In genomic region chr10:121862042-121862441, GRCh38 we compare ENCODE assay signal across 29 cellular contexts.
"Had no signal": no experiment of that assay in that cellular context is flagged by ENCODE, and none has a peak within 500 bp of the region (broad histone marks: within the 10 kb centered on the region; RNA-seq: fewer than 3 reads in every experiment).

No MANE protein-coding gene starts in this region.

- H3K27ac Mint-ChIP-seq: activated CD4-positive, alpha-beta memory T cell treated with anti-CD3 and anti-CD28 coated beads for 36 hours; activated naive CD4-positive, alpha-beta T cell treated with anti-CD3 and anti-CD28 coated beads, Interleukin-2, amount 10 ng/mL, durations not matched to agents 7 days and 5 days; activated naive CD8-positive, alpha-beta T cell; activated naive CD8-positive, alpha-beta T cell treated with anti-CD3 and anti-CD28 coated beads, Interleukin-2, amount 50 U/mL, for 24 hours; activated T-helper 1 cell treated with anti-CD3 and anti-CD28 coated beads, Interleukin-12 subunit alpha, Interleukin-12 subunit beta, Interleukin-2, Interleukin-4 antibody, amounts not matched to agents 30 ng/mL and 10 ng/mL and 1 ng/mL, durations not matched to agents 14 hours and 24 hours and 36 hours; T-helper 1 cell treated with Interleukin-12 subunit alpha and Interleukin-12 subunit beta and Interleukin-4 antibody, amounts not matched to agents 30 μg/mL and 1 μg/mL, for 36 hours; T-helper 2 cell treated with Interferon-gamma antibody and Interleukin-4, amounts not matched to agents 5 μg/mL and 100 μg/mL, for 36 hours had no signal

- H3K9me3 ChIP-seq: SJCRH30 had no signal

- H3K4me2 ChIP-seq: KMS-11 had no signal

- H3K36me3 ChIP-seq: brain microvascular endothelial cell had no signal

- H3K27ac ChIP-seq: brain microvascular endothelial cell, KMS-11, SJCRH30, SK-N-MC had no signal

- H3K4me3 ChIP-seq: SJCRH30, SK-N-MC had no signal

- H3K9me3 Mint-ChIP-seq: activated naive CD4-positive, alpha-beta T cell treated with anti-CD3 and anti-CD28 coated beads, Interleukin-2, amount 10 ng/mL, durations not matched to agents 7 days and 5 days; activated naive CD8-positive, alpha-beta T cell treated with anti-CD3 and anti-CD28 coated beads, Interleukin-2, amount 50 U/mL, for 24 hours had no signal

- H3K27me3 ChIP-seq: brain microvascular endothelial cell, SJCRH30 had no signal

- FAIRE-seq: TTC549 had no signal

- ATAC-seq: activated naive CD8-positive, alpha-beta T cell treated with anti-CD3 and anti-CD28 coated beads, Interleukin-2, amount 50 U/mL, for 24 hours; activated T-cell treated with anti-CD3 and anti-CD28 coated beads, Interleukin-2, amount 50 U/mL, for 4 hours; Panc1 had no signal

- H3K27me3 Mint-ChIP-seq: activated CD4-positive, alpha-beta memory T cell treated with anti-CD3 and anti-CD28 coated beads for 36 hours; activated naive CD4-positive, alpha-beta T cell treated with anti-CD3 and anti-CD28 coated beads, Interleukin-2, amount 10 ng/mL, durations not matched to agents 7 days and 5 days; activated naive CD8-positive, alpha-beta T cell; activated naive CD8-positive, alpha-beta T cell treated with anti-CD3 and anti-CD28 coated beads, Interleukin-2, amount 50 U/mL, for 24 hours had no signal

- DNase-seq: activated CD4-positive, alpha-beta memory T cell treated with anti-CD3 and anti-CD28 coated beads for 36 hours; activated CD4-positive, alpha-beta T cell treated with anti-CD3 and anti-CD28 coated beads for 4 hours; activated CD4-positive, alpha-beta T cell treated with anti-CD3 and anti-CD28 coated beads, Interleukin-2, amount 50 U/mL, for 1 hour; activated CD4-positive, CD25-positive, alpha-beta regulatory T cell treated with anti-CD3 and anti-CD28 coated beads, Interleukin-2, amount 50 U/mL, for 72 hours; activated CD8-positive, alpha-beta memory T cell treated with anti-CD3 and anti-CD28 coated beads, Interleukin-2, amount 50 U/mL, for 4 hours; activated effector memory CD4-positive, alpha-beta T cell treated with Interleukin-2 at 50 U/mL for 16 hours; activated naive CD4-positive, alpha-beta T cell treated with anti-CD3 and anti-CD28 coated beads, Interleukin-2, amount 10 ng/mL, durations not matched to agents 7 days and 5 days; activated naive CD8-positive, alpha-beta T cell treated with anti-CD3 and anti-CD28 coated beads, Interleukin-2, amount 50 U/mL, for 24 hours; activated T-cell treated with anti-CD3 and anti-CD28 coated beads for 4 hours; activated T-cell treated with anti-CD3 and anti-CD28 coated beads, Interleukin-2, amount 50 U/mL, for 4 hours; anterior cingulate cortex; brain microvascular endothelial cell; central memory CD4-positive, alpha-beta T cell; NCI-H1105; NCI-H1436; NCI-H1694 treated with DMSO at 0.1 percent for 48 hours; NCI-H2029; NCI-H345; NCI-H524 treated with DMSO at 0.1 percent for 48 hours; SHP77; SJCRH30 had no signal

- H3K4me1 Mint-ChIP-seq: activated naive CD4-positive, alpha-beta T cell treated with anti-CD3 and anti-CD28 coated beads, Interleukin-2, amount 10 ng/mL, durations not matched to agents 7 days and 5 days; activated naive CD8-positive, alpha-beta T cell treated with anti-CD3 and anti-CD28 coated beads, Interleukin-2, amount 50 U/mL, for 24 hours had no signal

- H3K9ac ChIP-seq: KMS-11 had no signal

- H3K4me3 Mint-ChIP-seq: activated CD4-positive, alpha-beta memory T cell treated with anti-CD3 and anti-CD28 coated beads for 36 hours; activated naive CD4-positive, alpha-beta T cell treated with anti-CD3 and anti-CD28 coated beads, Interleukin-2, amount 10 ng/mL, durations not matched to agents 7 days and 5 days; activated naive CD8-positive, alpha-beta T cell; activated naive CD8-positive, alpha-beta T cell treated with anti-CD3 and anti-CD28 coated beads, Interleukin-2, amount 50 U/mL, for 24 hours; activated T-cell treated with anti-CD3 and anti-CD28 coated beads, Interleukin-2, amount 50 U/mL, for 4 hours; activated T-helper 1 cell treated with anti-CD3 and anti-CD28 coated beads, Interleukin-12 subunit alpha, Interleukin-12 subunit beta, Interleukin-2, Interleukin-4 antibody, amounts not matched to agents 30 ng/mL and 10 ng/mL and 1 ng/mL, durations not matched to agents 14 hours and 24 hours and 36 hours; T-helper 1 cell treated with Interleukin-12 subunit alpha and Interleukin-12 subunit beta and Interleukin-4 antibody, amounts not matched to agents 30 μg/mL and 1 μg/mL, for 36 hours; T-helper 2 cell treated with Interferon-gamma antibody and Interleukin-4, amounts not matched to agents 5 μg/mL and 100 μg/mL, for 36 hours had no signal

- H3K4me1 ChIP-seq: SJCRH30 had no signal
